Comparison of ENCODE assay signal across 8 cellular contexts in the genomic region with DNA sequence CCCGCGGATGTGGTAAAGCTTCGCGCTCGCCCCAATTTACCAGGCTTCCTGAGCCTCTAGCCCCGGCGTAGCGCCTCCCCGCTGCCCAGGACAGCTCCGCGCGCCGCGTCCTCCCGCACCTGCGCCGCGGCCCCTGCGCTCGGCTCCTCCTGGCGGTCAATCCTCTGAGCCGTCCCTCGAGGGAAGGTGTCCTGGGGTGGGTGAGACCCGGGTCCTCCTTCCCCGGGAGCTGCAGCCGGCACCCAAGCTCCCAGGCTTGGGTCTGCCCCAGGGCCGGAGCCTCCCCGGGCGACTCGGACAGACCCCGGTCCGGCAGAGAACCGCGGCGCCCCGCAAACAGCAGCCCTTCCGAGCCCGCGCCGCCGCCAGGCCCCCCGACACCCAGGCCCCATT. TPM values are rescaled to one million over a fixed set of nuclear protein-coding genes. Genes with fewer than 3 reads are reported as not detected.
DNase-seq lines count a peak whose midpoint lies in the region; ATAC-seq, FAIRE-seq and TF ChIP-seq lines count a peak whose summit lies in the region.

No MANE protein-coding gene starts in this region.

- H3K4me1 Mint-ChIP-seq in CD14-positive monocyte, result peaks cover 45% of the 10 kb centered on the region

- WGBS in pancreas, 2 donors, result 0% methylated on average over 26 to 42 of the region's 42 CpGs

- H3K27me3 ChIP-seq in pancreas, result no peaks in the 10 kb centered on the region

- FAIRE-seq in pancreas (lab: Jason Lieb, UNC), result no peak

- H3K4me3 ChIP-seq in pancreas, result peak overlapping the region; percentile 39 to 92 (median 78)

- peaks cover 2 to 13% of the 10 kb centered on the region in 2 donors for H3K36me3 Mint-ChIP-seq in CD14-positive monocyte

- H3K4me1 ChIP-seq in pancreas, result peaks cover 0 to 4% (median 0%) of the 10 kb centered on the region in 3 donors

- DNase-seq in CD14-positive monocyte (ENCODE audit: low spot score) (peak; percentile 50), RPMI7951 (ENCODE audit: low read depth) (peak; percentile 82), activated gamma-delta T cell (lab: John Stamatoyannopoulos, UW) (peak; percentile 71), glomerular visceral epithelial cell (ENCODE audit: extremely low spot score) (peak; percentile 71), pancreas (peak; percentile 45 to 85 (median 68)), ureter (ENCODE audit: low spot score) (peak; percentile 67)

- no peaks in the 10 kb centered on the region for H3K9me3 ChIP-seq in pancreas

- peak overlapping the region; percentile 94 to 98 for H3K4me3 Mint-ChIP-seq in CD14-positive monocyte

- no peaks in the 10 kb centered on the region for H3K36me3 ChIP-seq in pancreas

- H3K27ac Mint-ChIP-seq in CD14-positive monocyte, result peak overlapping the region in 1 of 7 donors; percentile 42

- peaks cover 14 to 25% (median 14%) of the 10 kb centered on the region in 3 donors for H3K27me3 Mint-ChIP-seq in CD14-positive monocyte (ENCODE audit: low read depth in 3 of 3)

- TF ChIP-seq CTCF in CD14-positive monocyte (IDR thresholded peaks at IDR 0.05) (peak; percentile 49), pancreas (IDR thresholded peaks at IDR 0.05) (peak; percentile 12 to 26 (median 22))

- ATAC-seq in GM19023 (IDR thresholded peaks at IDR 0.05; ENCODE audit: unreplicated experiment) (peak; percentile 50), HG03175 (IDR thresholded peaks at IDR 0.05; ENCODE audit: unreplicated experiment) (peak; percentile 51), pancreas (peak; percentile 63 to 78 (median 70))

- peaks cover 0 to 2% (median 0%) of the 10 kb centered on the region in 7 donors for H3K9me3 Mint-ChIP-seq in CD14-positive monocyte

- intact Hi-C loops in CD14-positive monocyte (cut with micrococcal nuclease) (no loop called here), pancreas (cut with DNase I) (no loop called here)

- peak overlapping the region; percentile 70 to 91 (median 78) for H3K27ac ChIP-seq in pancreas

RNA-seq across cellular contexts. Expression of a gene that starts 0.5 kb away (rescaled TPM):
- polyA plus RNA-seq in CD14-positive monocyte, result 1 to 10 TPM; 2.6 to 3.7 TPM
- total RNA-seq in RPMI7951 (2014; rRNA removed; shearing (Covaris generic)), result 35.0 and 39.4 TPM in 2 replicates
- total RNA-seq in pancreas, result 1 to 10 TPM; 1.5 to 9.5 (median 3.7) TPM
- polyA plus RNA-seq in pancreas, result 1 to 10 TPM; 3.9 to 4.7 TPM
- total RNA-seq in ureter, result 49.7 TPM

Comparison
In these comparisons a context has a peak if more than half of its experiments do, and no peak if none do; other contexts are left out.
1. Peak in every context shown above with its lines: DNase-seq, ATAC-seq, H3K4me3 ChIP-seq and H3K27ac ChIP-seq.